8 cellular contexts compared by ENCODE assay signal in genomic region chr19:7099597-7099921, GRCh38. TPM values are rescaled to one million over a fixed set of nuclear protein-coding genes. Genes with fewer than 3 reads are reported as not detected.
A peak's percentile ranks its signal among the peaks of the same experiment; 100 is the strongest.
DNase-seq lines count a peak whose midpoint lies in the region; ATAC-seq and TF ChIP-seq lines count a peak whose summit lies in the region.

No MANE protein-coding gene starts in this region.

- TF ChIP-seq CTCF in adrenal gland (IDR thresholded peaks at IDR 0.05) = no peak
- no peak for TF ChIP-seq CTCF in lung (IDR thresholded peaks at IDR 0.05; ENCODE audit: control extremely low read depth, extremely low read depth)
- TF ChIP-seq CTCF in thoracic aorta (IDR thresholded peaks at IDR 0.05) = no peak

- H3K36me3 ChIP-seq in adrenal gland (replicated peaks in 1 of 2) = no peaks in the 10 kb centered on the region
- no peaks in the 10 kb centered on the region for H3K36me3 ChIP-seq in lung (ENCODE audit: control insufficient read depth in 2 of 2, insufficient read depth in 2 of 2, low read length in 2 of 2)
- no peaks in the 10 kb centered on the region for H3K36me3 ChIP-seq in thoracic aorta

- H3K27me3 Mint-ChIP-seq in activated CD4-positive, alpha-beta T cell treated with anti-CD3 and anti-CD28 coated beads for 36 hours = no peaks in the 10 kb centered on the region

- H3K27ac ChIP-seq in adrenal gland (peak overlapping the region; percentile 86 to 95 (median 92)), lung (ENCODE audit: low read depth in 1 of 2, low read length in 1 of 2) (peak overlapping the region; percentile 86 to 96), thoracic aorta (peak overlapping the region; percentile 83 to 97)

- WGBS in adrenal gland, 4 donors = 7 to 11% (median 11%) methylated on average over 6 to 9 of the region's 9 CpGs
- 14 to 15% methylated on average over 9 of the region's 9 CpGs for whole genome bisulfite sequencing in lung, 2 donors

- H3K27ac Mint-ChIP-seq in activated CD4-positive, alpha-beta T cell treated with anti-CD3 and anti-CD28 coated beads for 36 hours = peak overlapping the region; percentile 92

- peaks cover 22% of the 10 kb centered on the region for H3K9me3 Mint-ChIP-seq in activated CD4-positive, alpha-beta T cell treated with anti-CD3 and anti-CD28 coated beads for 36 hours (ENCODE audit: low read depth)

- POLR2A ChIA-PET in activated CD4-positive, alpha-beta T cell treated with anti-CD3 and anti-CD28 coated beads for 36 hours (lab: Charles Lee) = interaction anchor here (0.5 to 1.3 kb wide), 6 partner anchors 30 to 700 kb away, joined by 3 to 8 read pairs (median 3); partner anchors contain the start of genes ARHGEF18 and ZNF557

- intact Hi-C loops in activated CD4-positive, alpha-beta T cell treated with anti-CD3 and anti-CD28 coated beads for 36 hours (cut with DNase I, micrococcal nuclease) = loop anchor here in 1 of 2 experiments (1.0 to 2.0 kb wide), 10 partner anchors 30 to 906 kb away; partner anchors contain the start of genes ELAVL1, GPR108, MAP2K7 and MCOLN1
- intact Hi-C loops in adrenal gland (cut with DNase I) = no loop called here

- ATAC-seq in activated CD4-positive, alpha-beta T cell treated with anti-CD3 and anti-CD28 coated beads for 36 hours = no peak
- ATAC-seq in lung (ENCODE audit: insufficient read depth, low FRiP score) (no peak), thoracic aorta (ENCODE audit: insufficient number of reproducible peaks, low FRiP score, low read depth) (no peak), HG03469 (IDR thresholded peaks at IDR 0.05; ENCODE audit: unreplicated experiment) (no peak), HG02763 (IDR thresholded peaks at IDR 0.05; ENCODE audit: unreplicated experiment) (no peak)

- no peaks in the 10 kb centered on the region for H3K27me3 ChIP-seq in adrenal gland
- no peaks in the 10 kb centered on the region for H3K27me3 ChIP-seq in lung (ENCODE audit: control insufficient read depth, insufficient read depth)
- H3K27me3 ChIP-seq in thoracic aorta (replicated peaks; ENCODE audit: insufficient read depth) = no peaks in the 10 kb centered on the region

- DNase-seq in activated CD4-positive, alpha-beta T cell treated with anti-CD3 and anti-CD28 coated beads for 36 hours = no peak
- DNase-seq in activated CD4-positive, alpha-beta T cell treated with anti-CD3 and anti-CD28 coated beads for 4 hours = no peak
- DNase-seq in adrenal gland (no peak), lung (ENCODE audit: low spot score) (no peak), thoracic aorta (ENCODE audit: low spot score) (no peak), NK-92 (lab: John Stamatoyannopoulos, UW; ENCODE audit: unreplicated experiment) (no peak)

- peaks cover 11% of the 10 kb centered on the region for H3K36me3 Mint-ChIP-seq in activated CD4-positive, alpha-beta T cell treated with anti-CD3 and anti-CD28 coated beads for 36 hours (ENCODE audit: low read depth)

- H3K4me1 Mint-ChIP-seq in activated CD4-positive, alpha-beta T cell treated with anti-CD3 and anti-CD28 coated beads for 36 hours = peaks cover 27% of the 10 kb centered on the region

- H3K4me3 ChIP-seq in adrenal gland = peak overlapping the region in 2 of 4 donors; percentile 43 to 78
- peak overlapping the region; percentile 65 for H3K4me3 ChIP-seq in lung
- H3K4me3 ChIP-seq in thoracic aorta = peak overlapping the region; percentile 92

- H3K4me1 ChIP-seq in adrenal gland (replicated peaks in 1 of 2) = peaks cover 6% of the 10 kb centered on the region in 2 donors
- peaks cover 0 to 3% of the 10 kb centered on the region in 2 donors for H3K4me1 ChIP-seq in lung (ENCODE audit: control insufficient read depth in 2 of 2, insufficient read depth in 2 of 2, low read length in 2 of 2)
- no peaks in the 10 kb centered on the region for H3K4me1 ChIP-seq in thoracic aorta (ENCODE audit: control insufficient read depth in 1 of 2, low read depth in 2 of 2)

- CTCF ChIA-PET in activated CD4-positive, alpha-beta T cell treated with anti-CD3 and anti-CD28 coated beads for 36 hours (lab: Charles Lee) = interaction anchor here (0.6 to 4.5 kb wide), 16 partner anchors 15 to 469 kb away, joined by 3 to 20 read pairs (median 4); partner anchors contain the start of gene ZNF557

- peak overlapping the region; percentile 90 for H3K4me3 Mint-ChIP-seq in activated CD4-positive, alpha-beta T cell treated with anti-CD3 and anti-CD28 coated beads for 36 hours

- no peak for TF ChIP-seq POLR2A in adrenal gland (IDR thresholded peaks at IDR 0.05)

- H3K9me3 ChIP-seq in adrenal gland (replicated peaks in 1 of 3) = no peaks in the 10 kb centered on the region
- H3K9me3 ChIP-seq in lung (ENCODE audit: control insufficient read depth in 2 of 2, insufficient read depth in 1 of 2, low read length in 1 of 2) = peaks cover 0 to 9% of the 10 kb centered on the region in 2 donors
- peaks cover 7% of the 10 kb centered on the region for H3K9me3 ChIP-seq in thoracic aorta

RNA-seq across cellular contexts. Expression of gene ZNF557, which starts 30.1 kb away (rescaled TPM):
- 1 to 10 TPM; 8.9 to 9.6 TPM for total RNA-seq in activated CD4-positive, alpha-beta T cell treated with anti-CD3 and anti-CD28 coated beads for 36 hours
- total RNA-seq in adrenal gland (10 to 100 TPM in 3 of 8 donors, 1 to 10 TPM in 5; 7.7 to 13.7 (median 9.1) TPM), lung (10 to 100 TPM; 10.0 to 10.6 TPM), thoracic aorta (10 to 100 TPM in 1 of 2 donors, 1 to 10 TPM in 1; 8.3 to 12.1 TPM)
- polyA plus RNA-seq in adrenal gland (1 to 10 TPM; 2.2 to 4.7 (median 4.3) TPM), lung (1 to 10 TPM; 2.1 to 4.3 TPM)

RNA-seq across cellular contexts. Expression of gene MBD3L3, which starts 41.1 kb away (rescaled TPM):
- total RNA-seq in activated CD4-positive, alpha-beta T cell treated with anti-CD3 and anti-CD28 coated beads for 36 hours = not detected
- total RNA-seq in adrenal gland (not detected), lung (not detected), thoracic aorta (not detected)
- polyA plus RNA-seq in adrenal gland (not detected), lung (not detected)

RNA-seq across cellular contexts. Expression of gene MBD3L2, which starts 50.4 kb away (rescaled TPM):
- not detected for total RNA-seq in activated CD4-positive, alpha-beta T cell treated with anti-CD3 and anti-CD28 coated beads for 36 hours
- total RNA-seq in adrenal gland (not detected), lung (not detected), thoracic aorta (not detected)
- polyA plus RNA-seq in adrenal gland (not detected), lung (not detected)

RNA-seq across cellular contexts. Expression of gene MBD3L4, which starts 59.6 kb away (rescaled TPM):
- total RNA-seq in activated CD4-positive, alpha-beta T cell treated with anti-CD3 and anti-CD28 coated beads for 36 hours = not detected
- total RNA-seq in adrenal gland (not detected), lung (not detected), thoracic aorta (not detected)
- polyA plus RNA-seq in adrenal gland (not detected), lung (not detected)
